In the genomic region with DNA sequence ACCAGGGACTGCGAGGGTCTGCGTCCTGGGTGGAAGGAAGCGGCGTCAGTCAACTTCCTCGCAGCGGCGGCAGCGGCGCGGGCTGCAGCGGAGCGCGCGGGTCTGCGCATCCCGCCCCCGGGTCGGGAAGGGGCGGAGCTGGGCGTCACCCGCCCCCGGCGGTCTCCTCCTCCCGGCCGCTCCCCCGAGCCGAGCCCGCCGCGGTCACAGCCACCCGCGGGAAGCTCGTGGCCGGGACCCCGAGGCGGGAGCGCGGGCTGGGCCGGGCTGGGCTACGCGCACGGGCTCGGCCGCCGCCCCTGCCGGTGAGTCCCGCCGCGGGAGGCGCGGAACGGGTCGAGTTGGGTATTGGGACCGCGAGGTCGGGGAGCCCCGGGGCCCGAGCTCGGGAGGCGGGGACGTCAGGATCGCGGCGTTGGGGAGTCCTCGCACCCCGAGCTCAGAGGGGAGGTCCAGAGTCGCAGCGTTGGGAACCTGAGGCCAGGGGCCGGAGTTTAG, we compare ENCODE assay signal across 8 cellular contexts. TPM values are rescaled to one million over a fixed set of nuclear protein-coding genes. Genes with fewer than 3 reads are reported as not detected.
A peak's percentile ranks its signal among the peaks of the same experiment; 100 is the strongest.
DNase-seq lines count a peak whose midpoint lies in the region; ATAC-seq and TF ChIP-seq lines count a peak whose summit lies in the region.

A gene with protein sequence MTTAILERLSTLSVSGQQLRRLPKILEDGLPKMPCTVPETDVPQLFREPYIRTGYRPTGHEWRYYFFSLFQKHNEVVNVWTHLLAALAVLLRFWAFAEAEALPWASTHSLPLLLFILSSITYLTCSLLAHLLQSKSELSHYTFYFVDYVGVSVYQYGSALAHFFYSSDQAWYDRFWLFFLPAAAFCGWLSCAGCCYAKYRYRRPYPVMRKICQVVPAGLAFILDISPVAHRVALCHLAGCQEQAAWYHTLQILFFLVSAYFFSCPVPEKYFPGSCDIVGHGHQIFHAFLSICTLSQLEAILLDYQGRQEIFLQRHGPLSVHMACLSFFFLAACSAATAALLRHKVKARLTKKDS (plus strand): TSS at position 207 of the 498 bp plus-strand sequence. CDS start 41,063 bp downstream, outside the sequence.

- peaks cover 21% of the 10 kb centered on the region for H3K27me3 Mint-ChIP-seq in nephron progenitor cell (ENCODE audit: low read depth, poor library complexity)

- H3K27ac Mint-ChIP-seq in nephron progenitor cell: peak within 1 kb of the TSS; percentile 84

- TF ChIP-seq CTCF in GM20000 (IDR thresholded peaks at IDR 0.05; ENCODE audit: extremely low read depth, missing control alignments) (no peak), fibroblast of the aortic adventitia (IDR thresholded peaks at IDR 0.05; ENCODE audit: insufficient read depth, low read length) (no peak), nephron progenitor cell (IDR thresholded peaks at IDR 0.05) (no peak)

- peak within 1 kb of the TSS; percentile 91 for H3K4me3 ChIP-seq in fibroblast of the aortic adventitia (ENCODE audit: low read depth, low read length)

- H3K9me3 Mint-ChIP-seq in nephron progenitor cell: no peaks in the 10 kb centered on the region

- no peaks in the 10 kb centered on the region for H3K36me3 Mint-ChIP-seq in nephron progenitor cell (ENCODE audit: low read depth)

- peak; percentile 94 for ATAC-seq in stimulated activated naive CD8-positive, alpha-beta T cell treated with anti-CD3 and anti-CD28 coated beads, Interleukin-15, Interleukin-2, amounts not matched to agents 100 U/mL and 50 U/mL, for 24 hours

- DNase-seq in COR-L47 (lab: John Stamatoyannopoulos, UW) (peak; percentile 53), GM20000 (ENCODE audit: low spot score) (peak; percentile 97), HT-29 (ENCODE audit: low spot score) (peak; percentile 39), RKO (ENCODE audit: low spot score) (peak; percentile 72), fibroblast of the aortic adventitia (ENCODE audit: low read depth) (no peak), nephron progenitor cell (peak; percentile 81)
- peak; percentile 56 to 74 for DNase-seq in activated T-helper 1 cell treated with anti-CD3 and anti-CD28 coated beads, Interleukin-2, amount 50 U/mL, for 16 hours (ENCODE audit: low read depth in 1 of 2, low spot score in 1 of 2)
- DNase-seq in stimulated activated naive CD8-positive, alpha-beta T cell treated with anti-CD3 and anti-CD28 coated beads, Interleukin-15, Interleukin-2, amounts not matched to agents 100 U/mL and 50 U/mL, for 24 hours: peak; percentile 88

- H3K4me3 Mint-ChIP-seq in nephron progenitor cell: peak within 1 kb of the TSS; percentile 98

- peaks cover 44% of the 10 kb centered on the region for H3K4me1 Mint-ChIP-seq in nephron progenitor cell

RNA-seq across cellular contexts. Expression of the gene that starts here (rescaled TPM):
- total RNA-seq in HT-29 (2014; rRNA removed; shearing (Covaris generic)): 0.89 and 1.3 TPM in 2 replicates
- 3.5 and 8.6 TPM in 2 replicates for total RNA-seq in fibroblast of the aortic adventitia (ENCODE audit: low replicate concordance)
